13 cellular contexts compared by ENCODE assay signal in genomic region chr5:145925803-145926202, GRCh38. TPM values are rescaled to one million over a fixed set of nuclear protein-coding genes. Genes with fewer than 3 reads are reported as not detected.
DNase-seq lines count a peak whose midpoint lies in the region; ATAC-seq, FAIRE-seq and TF ChIP-seq lines count a peak whose summit lies in the region.
"Had no signal": no experiment of that assay in that cellular context is flagged by ENCODE, and none has a peak within 500 bp of the region (broad histone marks: within the 10 kb centered on the region; RNA-seq: fewer than 3 reads in every experiment).

No MANE protein-coding gene starts in this region.

- H3K79me1 ChIP-seq in neuronal stem cell (ENCODE audit: low read depth, low read length) = no peaks in the 10 kb centered on the region

- intact Hi-C loops in mammary epithelial cell (cut with micrococcal nuclease) = loop anchor here (1.0 kb wide), 1 partner anchor 10 kb away; the partner anchor contains the start of gene SH3RF2

- H2AK5ac ChIP-seq in neuronal stem cell (ENCODE audit: low read depth, low read length) = no peak overlapping the region

- dilution Hi-C loops in mammary epithelial cell (cut with HindIII; ENCODE audit: low sequenced_read_pairs) = no loop called here

- CTCF ChIA-PET in mammary epithelial cell (lab: Charles Lee; ENCODE audit: low non-redundant PET) = no interaction called here

- no peaks in the 10 kb centered on the region for H4K20me1 ChIP-seq in mammary epithelial cell (ENCODE audit: insufficient read depth, low read length)

- no peaks in the 10 kb centered on the region for H3K36me3 ChIP-seq in HUES48 (ENCODE audit: control insufficient read depth, insufficient read depth, low read length)
- no peaks in the 10 kb centered on the region for H3K36me3 ChIP-seq in mammary epithelial cell (ENCODE audit: insufficient read depth, low read length)
- H3K36me3 ChIP-seq in neuronal stem cell (replicated peaks in 1 of 2; ENCODE audit: control insufficient read depth in 2 of 2, insufficient read depth in 2 of 2, low read length in 2 of 2) = no peaks in the 10 kb centered on the region

- no peak overlapping the region for H4K91ac ChIP-seq in neuronal stem cell (ENCODE audit: low read depth, low read length, poor library complexity)

- H3K4me2 ChIP-seq in mammary epithelial cell (ENCODE audit: insufficient read depth, low read depth, low read length) (peak overlapping the region; percentile 53), neuronal stem cell (ENCODE audit: insufficient read depth, low read length, poor library complexity, severe bottlenecking) (no peak overlapping the region)

- no peak overlapping the region for H2BK120ac ChIP-seq in neuronal stem cell (ENCODE audit: low read depth, low read length)

- no peak overlapping the region for H2BK5ac ChIP-seq in neuronal stem cell (ENCODE audit: low read length)

- H3K9me3 ChIP-seq in HUES48 (ENCODE audit: control insufficient read depth, insufficient read depth, low read length) = no peaks in the 10 kb centered on the region
- no peaks in the 10 kb centered on the region for H3K9me3 ChIP-seq in mammary epithelial cell (replicated peaks; ENCODE audit: insufficient read depth, low read length)
- H3K9me3 ChIP-seq in neuronal stem cell (replicated peaks in 1 of 2; ENCODE audit: control insufficient read depth in 2 of 2, insufficient read depth in 1 of 2, low read depth in 1 of 2, low read length in 2 of 2) = no peaks in the 10 kb centered on the region

- H3K4me1 ChIP-seq in HUES48 (ENCODE audit: control insufficient read depth, insufficient read depth, low read length) (peaks cover 18% of the 10 kb centered on the region), mammary epithelial cell (ENCODE audit: insufficient read depth, low read length) (peaks cover 46% of the 10 kb centered on the region), neuronal stem cell (ENCODE audit: control insufficient read depth in 2 of 2, insufficient read depth in 1 of 2, low read depth in 1 of 2, low read length in 2 of 2) (peaks cover 0 to 3% of the 10 kb centered on the region in 2 donors)

- no peak overlapping the region for H3K23ac ChIP-seq in neuronal stem cell (ENCODE audit: low read depth, low read length, poor library complexity)

- H3K27ac ChIP-seq in HUES48 (ENCODE audit: low read depth, low read length) (peak overlapping the region; percentile 75), mammary epithelial cell (ENCODE audit: insufficient read depth, low read depth, low read length) (peak overlapping the region; percentile 96), neuronal stem cell (replicated peaks; ENCODE audit: low read length) (no peak overlapping the region)

- BruUV-seq in mammary epithelial cell (replicated peaks; lab: Mats Ljungman, UMichigan) = no TSS peak

- DNase-seq in AG20443 (ENCODE audit: low spot score) = peak; percentile 47
- DNase-seq in mammary epithelial cell = peak; percentile 97
- peak; percentile 43 for DNase-seq in kidney glomerular epithelial cell (lab: John Stamatoyannopoulos, UW)
- no peak for DNase-seq in neuronal stem cell (ENCODE audit: low spot score)
- no peak for DNase-seq in C1 segment of cervical spinal cord (lab: John Stamatoyannopoulos, UW)
- no peak for DNase-seq in frontal cortex (ENCODE audit: low spot score in 2 of 2)
- DNase-seq: NCI-H1105 treated with DMSO at 0.1 percent for 48 hours, NCI-H526 treated with DMSO at 0.1 percent for 48 hours, right cardiac atrium had no signal

- in situ Hi-C loops in mammary epithelial cell (cut with MboI; ENCODE audit: low sequenced_read_pairs in 2 of 2) = no loop called here

- H3K27me3 ChIP-seq in HUES48 (ENCODE audit: control insufficient read depth, insufficient read depth, low read length) (no peaks in the 10 kb centered on the region), mammary epithelial cell (ENCODE audit: insufficient read depth, low read length) (no peaks in the 10 kb centered on the region), neuronal stem cell (ENCODE audit: control insufficient read depth in 3 of 3, insufficient read depth in 3 of 3, low read depth in 1 of 3, low read length in 3 of 3) (no peaks in the 10 kb centered on the region)

- H3K14ac ChIP-seq in neuronal stem cell (ENCODE audit: low read length) = no peak overlapping the region

- H3K9ac ChIP-seq in HUES48 (ENCODE audit: low read depth, low read length) (no peak overlapping the region), mammary epithelial cell (ENCODE audit: insufficient read depth, low read length) (peak overlapping the region; percentile 36), neuronal stem cell (ENCODE audit: low read depth, low read length, poor library complexity) (no peak overlapping the region)

- no peak for FAIRE-seq in frontal cortex (lab: Jason Lieb, UNC)

- H3K4me3 ChIP-seq in HUES48 (ENCODE audit: low read depth, low read length) (no peak overlapping the region), mammary epithelial cell (replicated peaks in 1 of 3; ENCODE audit: insufficient read depth in 1 of 3, low read depth in 2 of 3, low read length in 3 of 3) (no peak overlapping the region), neuronal stem cell (ENCODE audit: low read length in 2 of 2) (no peak overlapping the region)

- ATAC-seq in GM19023 (IDR thresholded peaks at IDR 0.05; ENCODE audit: unreplicated experiment) = no peak

- H3K79me2 ChIP-seq in mammary epithelial cell (ENCODE audit: insufficient read depth, low read length) = no peaks in the 10 kb centered on the region

- H2AFZ ChIP-seq in mammary epithelial cell (ENCODE audit: low read depth, low read length) (no peak overlapping the region), neuronal stem cell (ENCODE audit: low read length) (no peak overlapping the region)

- H3K4ac ChIP-seq in neuronal stem cell (ENCODE audit: low read length) = no peak overlapping the region

- H2BK15ac ChIP-seq in neuronal stem cell (ENCODE audit: low read length) = no peak overlapping the region

- no peak for TF ChIP-seq CTCF in mammary epithelial cell (conservative IDR thresholded peaks at IDR 0.05 in 1 of 2, IDR thresholded peaks at IDR 0.05 in 1 of 2; ENCODE audit: extremely low read depth in 1 of 2, insufficient read depth in 1 of 2, low read depth in 1 of 2, low read length in 2 of 2)

- H2BK12ac ChIP-seq in neuronal stem cell (ENCODE audit: low read length) = no peak overlapping the region

- no peak overlapping the region for H3K18ac ChIP-seq in neuronal stem cell (ENCODE audit: low read length)

- H4K8ac ChIP-seq in neuronal stem cell (ENCODE audit: low read depth, low read length) = no peak overlapping the region

RNA-seq across cellular contexts. Expression of gene SH3RF2, which starts 10.6 kb away (rescaled TPM):
- total RNA-seq in mammary epithelial cell = 10 to 100 TPM; 57.3 to 76.1 TPM
- polyA plus RNA-seq in mammary epithelial cell = 27.3 TPM
- 44.5 TPM for polyA minus RNA-seq in mammary epithelial cell
- polyA plus RNA-seq in neuronal stem cell (2013, experiment 1 of 2) = 1.1 TPM
- 0.90 TPM for polyA plus RNA-seq in neuronal stem cell (2013, experiment 2 of 2)
- total RNA-seq in frontal cortex = under 0.01 TPM

RNA-seq across cellular contexts. Expression of gene GRXCR2, which starts 53.0 kb away (rescaled TPM):
- total RNA-seq in mammary epithelial cell (not detected), frontal cortex (not detected)
- not detected for polyA plus RNA-seq in mammary epithelial cell
- polyA minus RNA-seq in mammary epithelial cell = not detected
- not detected for polyA plus RNA-seq in neuronal stem cell (2013, experiment 1 of 2)
- not detected for polyA plus RNA-seq in neuronal stem cell (2013, experiment 2 of 2)
- total RNA-seq: G401, temporal lobe had no signal

Comparison
In these comparisons a context has a peak if more than half of its experiments do, and no peak if none do; other contexts are left out.
1. DNase-seq: peak in AG20443 (single experiment), mammary epithelial cell (single experiment) and kidney glomerular epithelial cell (single experiment); none in neuronal stem cell (single experiment), C1 segment of cervical spinal cord (0 of 14) and frontal cortex (0 of 2).
2. RNA of gene SH3RF2, which starts 10.6 kb away (total RNA-seq): 57.3 to 76.1 TPM in mammary epithelial cell; under 0.01 TPM in frontal cortex (single experiment); every median in the first group is over 10 times any median in the second.